ENCODE assay signal across 1 cellular context in the genomic region with DNA sequence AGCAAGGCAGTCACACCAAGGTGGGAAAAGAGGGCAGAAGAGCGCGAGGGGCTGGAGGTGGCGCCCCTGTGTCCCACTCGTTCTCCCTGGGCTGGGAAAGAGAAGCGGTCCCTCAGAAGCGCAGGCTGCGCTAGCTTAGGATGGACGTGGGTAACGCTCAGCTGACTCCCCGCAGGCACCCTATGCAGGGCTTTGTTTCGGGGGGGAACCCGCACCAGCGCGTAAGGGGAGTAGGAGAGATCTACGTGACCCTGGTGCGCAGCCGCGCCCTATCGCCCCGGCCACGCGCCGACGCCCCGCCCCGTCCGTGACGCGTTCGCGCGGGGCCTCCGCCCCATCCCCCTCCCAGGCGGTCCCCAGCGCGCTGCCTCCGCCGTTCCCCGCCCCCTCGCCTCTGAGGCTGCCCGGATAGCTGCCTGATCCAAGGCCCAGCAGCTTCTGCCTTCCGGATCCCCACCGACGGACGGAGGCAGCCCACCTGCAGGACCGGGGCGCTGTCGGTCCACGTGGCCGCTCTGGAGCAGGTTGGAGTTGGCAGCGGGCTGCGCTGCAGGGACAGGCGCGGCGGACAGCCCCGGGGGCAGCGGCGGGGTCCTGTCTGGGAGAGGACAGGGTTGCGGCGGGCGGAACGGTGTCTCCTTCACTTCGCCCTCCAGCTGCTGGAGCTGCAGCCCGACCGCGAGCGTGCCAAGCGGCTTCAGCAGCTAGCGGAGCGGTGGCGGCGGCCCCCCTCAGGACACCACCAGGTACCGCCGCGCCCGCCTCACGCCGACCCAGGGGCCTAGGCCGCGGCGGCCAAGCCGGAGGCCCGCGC.
TF ChIP-seq lines count a peak whose summit lies in the region.

A gene with protein sequence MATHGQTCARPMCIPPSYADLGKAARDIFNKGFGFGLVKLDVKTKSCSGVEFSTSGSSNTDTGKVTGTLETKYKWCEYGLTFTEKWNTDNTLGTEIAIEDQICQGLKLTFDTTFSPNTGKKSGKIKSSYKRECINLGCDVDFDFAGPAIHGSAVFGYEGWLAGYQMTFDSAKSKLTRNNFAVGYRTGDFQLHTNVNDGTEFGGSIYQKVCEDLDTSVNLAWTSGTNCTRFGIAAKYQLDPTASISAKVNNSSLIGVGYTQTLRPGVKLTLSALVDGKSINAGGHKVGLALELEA (plus strand): TSS at position 604 of the 814 bp plus-strand sequence. CDS start 363 bp downstream, outside the sequence.

TF ChIP-seq in HepG2, 621 proteins besides CTCF, POLR2A, EP300 and RAD21 (continued from another document and continues in another):
- TF ChIP-seq ZNF142 (CRISPR knock-in tag; IDR thresholded peaks at IDR 0.05) (no peak; the same call in 1 of the 2 replicates), ZBTB43 (CRISPR knock-in tag; conservative IDR thresholded peaks at IDR 0.05) (no peak), ZNF329 (CRISPR knock-in tag; IDR thresholded peaks at IDR 0.05; ENCODE audit: low read depth) (no peak), MTF2 (CRISPR knock-in tag; IDR thresholded peaks at IDR 0.05; ENCODE audit: borderline replicate concordance) (no peak), GPN1 (CRISPR knock-in tag; IDR thresholded peaks at IDR 0.05; ENCODE audit: borderline replicate concordance) (no peak), MIXL1 (CRISPR knock-in tag; IDR thresholded peaks at IDR 0.05) (no peak; the same call in 1 of the 2 replicates), RELA (CRISPR knock-in tag; IDR thresholded peaks at IDR 0.05) (peak; percentile 90; the same call in 1 of the 2 replicates), ZKSCAN8 (CRISPR knock-in tag; IDR thresholded peaks at IDR 0.05; ENCODE audit: borderline replicate concordance) (peak; percentile 13; the same call in 1 of the 2 replicates), AKNA (CRISPR knock-in tag; IDR thresholded peaks at IDR 0.05; ENCODE audit: borderline replicate concordance) (no peak), HOXA3 (CRISPR knock-in tag; IDR thresholded peaks at IDR 0.05) (peak; percentile 66), ZNF670 (CRISPR knock-in tag; IDR thresholded peaks at IDR 0.05; ENCODE audit: borderline replicate concordance) (0 out of 2 replicates have a peak, but pooled peaks have one; percentile 52), GATAD2A (CRISPR knock-in tag; IDR thresholded peaks at IDR 0.05) (0 out of 2 replicates have a peak, but pooled peaks have one; percentile 13), FOXJ3 (CRISPR knock-in tag; IDR thresholded peaks at IDR 0.05; ENCODE audit: borderline replicate concordance) (no peak), HOXD1 (CRISPR knock-in tag; IDR thresholded peaks at IDR 0.05) (peak; percentile 58; the same call in 1 of the 2 replicates), ZNF337 (CRISPR knock-in tag; IDR thresholded peaks at IDR 0.05; ENCODE audit: borderline replicate concordance, low read depth) (peak; percentile 58; the same call in 1 of the 2 replicates), ZNF343 (CRISPR knock-in tag; IDR thresholded peaks at IDR 0.05) (peak; percentile 97), SMAD3 (CRISPR knock-in tag; IDR thresholded peaks at IDR 0.05) (0 out of 2 replicates have a peak, but pooled peaks have one; percentile 28), RBM39 (IDR thresholded peaks at IDR 0.05; ENCODE audit: low read depth, low read length, poor library complexity, severe bottlenecking) (no peak), HDAC1 (CRISPR knock-in tag; IDR thresholded peaks at IDR 0.05) (peak; percentile 85), BHLHE40 (IDR thresholded peaks at IDR 0.05; ENCODE audit: low read length) (no peak), ZSCAN22 (CRISPR knock-in tag; IDR thresholded peaks at IDR 0.05) (peak; percentile 76; the same call in 1 of the 2 replicates), ZBTB7A (CRISPR knock-in tag; IDR thresholded peaks at IDR 0.05) (no peak), RERE (CRISPR knock-in tag; IDR thresholded peaks at IDR 0.05; ENCODE audit: low read depth) (no peak; the same call in 1 of the 2 replicates), ZNF782 (CRISPR knock-in tag; IDR thresholded peaks at IDR 0.05; ENCODE audit: borderline replicate concordance) (peak; percentile 56; the same call in 1 of the 2 replicates), DMAP1 (CRISPR knock-in tag; IDR thresholded peaks at IDR 0.05) (peak; percentile 95), ZNF629 (CRISPR knock-in tag; conservative IDR thresholded peaks at IDR 0.05) (peak; percentile 13; the same call in 1 of the 2 replicates)
- TF ChIP-seq, protein P1, sequence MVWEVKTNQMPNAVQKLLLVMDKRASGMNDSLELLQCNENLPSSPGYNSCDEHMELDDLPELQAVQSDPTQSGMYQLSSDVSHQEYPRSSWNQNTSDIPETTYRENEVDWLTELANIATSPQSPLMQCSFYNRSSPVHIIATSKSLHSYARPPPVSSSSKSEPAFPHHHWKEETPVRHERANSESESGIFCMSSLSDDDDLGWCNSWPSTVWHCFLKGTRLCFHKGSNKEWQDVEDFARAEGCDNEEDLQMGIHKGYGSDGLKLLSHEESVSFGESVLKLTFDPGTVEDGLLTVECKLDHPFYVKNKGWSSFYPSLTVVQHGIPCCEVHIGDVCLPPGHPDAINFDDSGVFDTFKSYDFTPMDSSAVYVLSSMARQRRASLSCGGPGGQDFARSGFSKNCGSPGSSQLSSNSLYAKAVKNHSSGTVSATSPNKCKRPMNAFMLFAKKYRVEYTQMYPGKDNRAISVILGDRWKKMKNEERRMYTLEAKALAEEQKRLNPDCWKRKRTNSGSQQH (CRISPR knock-in tag; IDR thresholded peaks at IDR 0.05; ENCODE audit: low read depth), result no peak; the same call in 1 of the 2 replicates
